21 cellular contexts compared by ENCODE assay signal in the genomic region with DNA sequence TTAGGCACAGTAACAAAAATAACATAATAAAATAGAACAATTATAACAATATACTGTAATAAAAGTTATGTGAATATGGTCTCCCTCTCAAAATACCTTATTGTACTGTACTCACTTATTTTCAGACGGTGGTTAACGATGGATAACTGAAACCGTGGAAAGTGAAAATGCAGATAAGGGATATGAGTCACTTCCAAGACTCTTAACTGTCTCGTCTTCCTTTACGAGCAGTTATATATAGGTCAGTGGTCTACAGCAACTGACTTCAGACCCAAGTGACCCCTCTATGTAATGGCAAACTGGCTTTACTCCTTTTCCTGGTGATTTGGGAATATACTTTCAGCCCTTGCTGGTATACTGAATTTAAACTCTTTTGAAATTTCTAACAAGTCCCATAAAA.
"Had no signal": no experiment of that assay in that cellular context is flagged by ENCODE, and none has a peak within 500 bp of the region (broad histone marks: within the 10 kb centered on the region; RNA-seq: fewer than 3 reads in every experiment).

No MANE protein-coding gene starts in this region.

- H3K9ac ChIP-seq: neural progenitor cell had no signal

- DNase-seq: effector memory CD8-positive, alpha-beta T cell; gastrocnemius medialis; heart right ventricle; hypothalamus; left ventricle myocardium inferior; lower lobe of right lung; midbrain; nucleus accumbens; ovary; sigmoid colon; stimulated activated CD4-positive, alpha-beta T cell treated with anti-CD3 and anti-CD28 coated beads, Interleukin-12 subunit alpha, Interleukin-12 subunit beta, amount 100 ng/mL, for 4 hours; stimulated activated naive CD4-positive, alpha-beta T cell treated with Interleukin-2 at 50 U/mL for 16 hours; trophoblast cell had no signal

- H3K9me3 Mint-ChIP-seq: memory B cell had no signal

- H3K9me3 ChIP-seq: gastrocnemius medialis, ovary had no signal

- H3K4me3 ChIP-seq: esophagus muscularis mucosa, gastrocnemius medialis, heart right ventricle, left ventricle myocardium inferior, lower lobe of right lung, neural progenitor cell, ovary, right atrium auricular region, sigmoid colon, skin epidermis had no signal

- H2AFZ ChIP-seq: neural progenitor cell had no signal

- H3K4me1 ChIP-seq: esophagus muscularis mucosa, gastrocnemius medialis, heart right ventricle, lower lobe of right lung, right atrium auricular region, sigmoid colon had no signal

- H3K36me3 ChIP-seq: esophagus muscularis mucosa, gastrocnemius medialis, heart right ventricle, left ventricle myocardium inferior, lower lobe of right lung, neural progenitor cell, ovary, right atrium auricular region, sigmoid colon had no signal

- H3K27me3 Mint-ChIP-seq: dendritic cell treated with granulocyte-macrophage colony-stimulating factor and Interleukin-4, amounts not matched to agents 40 ng/mL and 50 ng/mL, for 4 days; memory B cell had no signal

- H3K27me3 ChIP-seq: esophagus muscularis mucosa, gastrocnemius medialis, heart right ventricle, neural progenitor cell, ovary, right atrium auricular region, sigmoid colon had no signal

- H3K27ac ChIP-seq: epithelial cell of prostate, esophagus muscularis mucosa, gastrocnemius medialis, heart right ventricle, left ventricle myocardium inferior, lower lobe of right lung, neural progenitor cell, ovary, right atrium auricular region, sigmoid colon, skin epidermis had no signal

- H3K4me2 ChIP-seq: neural progenitor cell had no signal

- H3K4me1 Mint-ChIP-seq: memory B cell had no signal

- H3K4me3 Mint-ChIP-seq: dendritic cell treated with granulocyte-macrophage colony-stimulating factor and Interleukin-4, amounts not matched to agents 40 ng/mL and 50 ng/mL, for 4 days; effector memory CD8-positive, alpha-beta T cell; memory B cell; natural killer cell treated with Interleukin-12 subunit alpha and Interleukin-12 subunit beta and Interleukin-15 and Interleukin-18, amount 100 ng/mL, for 72 hours; neural progenitor cell had no signal

- H3K27ac Mint-ChIP-seq: dendritic cell treated with granulocyte-macrophage colony-stimulating factor and Interleukin-4, amounts not matched to agents 40 ng/mL and 50 ng/mL, for 4 days; effector memory CD8-positive, alpha-beta T cell; memory B cell; natural killer cell treated with Interleukin-12 subunit alpha and Interleukin-12 subunit beta and Interleukin-15 and Interleukin-18, amount 100 ng/mL, for 72 hours; neural progenitor cell had no signal

- H3K36me3 Mint-ChIP-seq: memory B cell had no signal
